Comparison of ENCODE assay signal across 8 cellular contexts in the genomic region with DNA sequence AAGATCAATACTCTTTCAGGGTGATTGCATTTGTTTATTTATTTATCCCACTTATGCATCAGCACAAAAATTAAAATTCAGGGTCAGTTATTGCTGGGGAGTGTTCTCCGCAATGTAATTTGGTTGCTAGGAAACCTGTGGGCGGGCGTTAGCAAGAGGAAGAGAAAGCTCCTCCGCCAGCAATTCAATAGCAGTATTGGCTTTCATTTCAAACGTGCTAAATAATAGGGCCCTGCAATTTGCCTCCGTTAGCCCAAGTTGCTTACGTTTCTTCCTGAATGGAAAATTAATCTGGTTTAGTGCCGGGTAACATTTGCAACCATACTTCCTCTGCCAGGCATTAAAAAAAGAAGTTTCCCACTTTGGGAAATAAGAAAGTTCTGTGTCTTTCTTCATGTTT. TPM values are rescaled to one million over a fixed set of nuclear protein-coding genes. Genes with fewer than 3 reads are reported as not detected.
DNase-seq lines count a peak whose midpoint lies in the region; ATAC-seq, FAIRE-seq and TF ChIP-seq lines count a peak whose summit lies in the region.

No MANE protein-coding gene starts in this region.

- peak; percentile 63 for ATAC-seq in HG02610 (IDR thresholded peaks at IDR 0.05; ENCODE audit: unreplicated experiment)

- peak; percentile 37 for DNase-seq in GM13976 (ENCODE audit: low spot score)
- DNase-seq in NCI-H2107 treated with DMSO at 0.1 percent for 48 hours (lab: John Stamatoyannopoulos, UW; ENCODE audit: unreplicated experiment): peak; percentile 75
- peak; percentile 69 for DNase-seq in activated CD8-positive, alpha-beta memory T cell treated with anti-CD3 and anti-CD28 coated beads, Interleukin-2, amount 50 U/mL, for 4 hours
- DNase-seq in fibroblast of gingiva (ENCODE audit: low read depth): peak; percentile 84
- peak; percentile 17 for DNase-seq in pulmonary artery endothelial cell (ENCODE audit: low read depth, low spot score)
- no peak for DNase-seq in MG63
- no peak for DNase-seq in GM12892 (ENCODE audit: insufficient read length)

- H3K27me3 ChIP-seq in MG63: no peaks in the 10 kb centered on the region

- TF ChIP-seq POLR2A in GM12892 (IDR thresholded peaks at IDR 0.05; ENCODE audit: low read depth, low read length): no peak

- TF ChIP-seq CTCF in GM13976 (IDR thresholded peaks at IDR 0.05; ENCODE audit: borderline replicate concordance, control extremely low read depth, extremely low read depth, insufficient read depth, missing control alignments): no peak

- H3K36me3 ChIP-seq in MG63: no peaks in the 10 kb centered on the region

- H3K9me3 ChIP-seq in MG63: no peaks in the 10 kb centered on the region

- FAIRE-seq in GM12892 (lab: Jason Lieb, UNC): no peak

- no peak overlapping the region for H3K4me3 ChIP-seq in MG63

- in situ Hi-C loops in GM13976 (cut with MboI; ENCODE audit: low sequenced_read_pairs, unreplicated experiment): loop anchor here (25.0 kb wide), 1 partner anchor 563 kb away; no protein-coding TSS in a partner anchor

RNA-seq across cellular contexts. Expression of a gene that starts 35.5 kb away (rescaled TPM):
- 12.1 and 15.6 TPM in 2 replicates for total RNA-seq in pulmonary artery endothelial cell
- 6.2 and 9.6 TPM in 2 replicates for total RNA-seq in MG63 (2014; rRNA removed; shearing (Covaris generic); ENCODE audit: low replicate concordance)
- 23.2 TPM for polyA plus RNA-seq in GM12892 (2012; ENCODE audit: missing spikeins)

Comparison
In these comparisons a context has a peak if more than half of its experiments do, and no peak if none do; other contexts are left out.
1. DNase-seq: peak in GM13976 (single experiment), NCI-H2107 treated with DMSO at 0.1 percent for 48 hours (single experiment), activated CD8-positive, alpha-beta memory T cell treated with anti-CD3 and anti-CD28 coated beads, Interleukin-2, amount 50 U/mL, for 4 hours (single experiment), fibroblast of gingiva (single experiment) and pulmonary artery endothelial cell (single experiment); none in MG63 (single experiment) and GM12892 (single experiment).